ENCODE assay signal across 8 cellular contexts in the genomic region with DNA sequence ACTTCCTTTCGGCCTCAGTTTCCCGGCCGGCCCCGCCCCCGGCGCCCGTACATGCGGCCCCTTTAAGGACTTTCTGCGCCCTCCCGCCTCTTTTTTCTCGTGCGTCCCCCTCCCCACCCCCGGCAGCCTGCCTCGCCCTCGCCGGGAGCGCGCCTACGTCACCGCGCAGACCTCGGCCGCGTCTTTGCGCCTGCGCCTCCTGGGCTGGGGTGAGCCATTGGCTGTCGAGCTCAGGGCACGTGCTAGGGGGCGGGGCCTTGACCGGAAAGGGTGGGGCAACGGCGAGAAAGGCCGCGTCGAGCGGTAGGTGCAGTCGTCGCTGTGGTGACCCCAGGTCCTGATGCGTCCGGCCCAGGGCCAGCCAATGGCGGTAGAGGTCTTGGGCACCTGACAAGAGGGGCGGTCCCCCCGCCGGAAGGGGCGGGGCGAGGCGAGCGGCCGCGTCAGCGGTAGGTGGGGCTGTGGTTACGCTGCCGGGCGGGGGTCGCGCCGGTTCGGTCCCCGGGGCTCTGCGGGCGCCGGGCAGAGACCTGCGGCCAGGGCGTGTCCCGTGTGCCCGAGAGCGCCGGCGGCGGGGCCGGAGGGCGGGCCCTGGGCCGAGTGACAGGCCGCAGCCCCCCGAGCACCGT. TPM values are rescaled to one million over a fixed set of nuclear protein-coding genes. Genes with fewer than 3 reads are reported as not detected.
DNase-seq lines count a peak whose midpoint lies in the region; ATAC-seq, FAIRE-seq and TF ChIP-seq lines count a peak whose summit lies in the region.

A gene with protein sequence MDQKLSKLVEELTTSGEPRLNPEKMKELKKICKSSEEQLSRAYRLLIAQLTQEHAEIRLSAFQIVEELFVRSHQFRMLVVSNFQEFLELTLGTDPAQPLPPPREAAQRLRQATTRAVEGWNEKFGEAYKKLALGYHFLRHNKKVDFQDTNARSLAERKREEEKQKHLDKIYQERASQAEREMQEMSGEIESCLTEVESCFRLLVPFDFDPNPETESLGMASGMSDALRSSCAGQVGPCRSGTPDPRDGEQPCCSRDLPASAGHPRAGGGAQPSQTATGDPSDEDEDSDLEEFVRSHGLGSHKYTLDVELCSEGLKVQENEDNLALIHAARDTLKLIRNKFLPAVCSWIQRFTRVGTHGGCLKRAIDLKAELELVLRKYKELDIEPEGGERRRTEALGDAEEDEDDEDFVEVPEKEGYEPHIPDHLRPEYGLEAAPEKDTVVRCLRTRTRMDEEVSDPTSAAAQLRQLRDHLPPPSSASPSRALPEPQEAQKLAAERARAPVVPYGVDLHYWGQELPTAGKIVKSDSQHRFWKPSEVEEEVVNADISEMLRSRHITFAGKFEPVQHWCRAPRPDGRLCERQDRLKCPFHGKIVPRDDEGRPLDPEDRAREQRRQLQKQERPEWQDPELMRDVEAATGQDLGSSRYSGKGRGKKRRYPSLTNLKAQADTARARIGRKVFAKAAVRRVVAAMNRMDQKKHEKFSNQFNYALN (plus strand): TSS at position 428 of the 629 bp plus-strand sequence. CDS start 884 bp downstream, outside the sequence.

- peak within 1 kb of the TSS; percentile 76 for H3K4me3 ChIP-seq in AG04449 (ENCODE audit: low read depth, low read length)
- H3K4me3 ChIP-seq in WI38 (ENCODE audit: low read depth, low read length) = peak within 1 kb of the TSS; percentile 80
- peak within 1 kb of the TSS; percentile 89 for H3K4me3 ChIP-seq in bronchial epithelial cell (ENCODE audit: low read depth, low read length)
- peak within 1 kb of the TSS; percentile 89 for H3K4me3 ChIP-seq in smooth muscle cell

- peaks cover 8% of the 10 kb centered on the region for H3K4me1 ChIP-seq in smooth muscle cell (ENCODE audit: low read depth)

- peak within 1 kb of the TSS; percentile 87 for H3K9ac ChIP-seq in smooth muscle cell (ENCODE audit: low read depth)

- H3K36me3 ChIP-seq in bronchial epithelial cell (ENCODE audit: control insufficient read depth, insufficient read depth, low read length) = peaks cover 4% of the 10 kb centered on the region
- H3K36me3 ChIP-seq in smooth muscle cell (ENCODE audit: low read depth) = no peaks in the 10 kb centered on the region

- POLR2A ChIA-PET in AG04449 (lab: Yijun Ruan, JAX) = interaction anchor here (1.1 to 2.8 kb wide), 5 partner anchors 15 to 374 kb away, joined by 3 to 16 read pairs (median 4); a partner anchor contains a TSS

- H3K27ac ChIP-seq in smooth muscle cell (ENCODE audit: low read depth) = peak within 1 kb of the TSS; percentile 94

- WGBS in smooth muscle cell (ENCODE audit: low lambda C conversion rate) = 4% methylated on average over 30 of the region's 76 CpGs

- FAIRE-seq in bronchial epithelial cell (lab: Jason Lieb, UNC) = peak; percentile 13

- peak within 1 kb of the TSS; percentile 57 for H2AFZ ChIP-seq in smooth muscle cell (ENCODE audit: low read depth)

- ATAC-seq in GM18907 (IDR thresholded peaks at IDR 0.05; ENCODE audit: unreplicated experiment) = peak; percentile 94
- peak; percentile 94 for ATAC-seq in HG03159 (IDR thresholded peaks at IDR 0.05; ENCODE audit: unreplicated experiment)

- H3K79me2 ChIP-seq in smooth muscle cell (ENCODE audit: low read depth) = peaks cover 23% of the 10 kb centered on the region

- DNase-seq in AG04449 (ENCODE audit: low read depth, low spot score) (peak; percentile 97), NCI-H2227 treated with DMSO at 0.1 percent for 48 hours (lab: John Stamatoyannopoulos, UW) (peak; percentile 92), bronchial epithelial cell (ENCODE audit: low read depth) (peak; percentile 96), iPS-NIHi7 (ENCODE audit: extremely low spot score) (peak; percentile 100), smooth muscle cell (lab: John Stamatoyannopoulos, UW; ENCODE audit: unreplicated experiment) (peak; percentile 99)

- CTCF ChIA-PET in AG04449 (lab: Yijun Ruan, JAX) = interaction anchor here (1.0 to 5.1 kb wide), 6 partner anchors 12 to 216 kb away, joined by 3 to 55 read pairs (median 4); no protein-coding TSS in a partner anchor

- no peaks in the 10 kb centered on the region for H4K20me1 ChIP-seq in smooth muscle cell (ENCODE audit: low read depth)

- peak within 1 kb of the TSS; percentile 93 for H3K4me2 ChIP-seq in smooth muscle cell

- TF ChIP-seq CTCF in AG04449 (IDR thresholded peaks at IDR 0.05; ENCODE audit: insufficient read depth, low read length, missing control alignments) (no peak), WI38 (IDR thresholded peaks at IDR 0.05; ENCODE audit: low read depth, low read length) (no peak), bronchial epithelial cell (IDR thresholded peaks at IDR 0.05; ENCODE audit: insufficient read depth, low read length, severe bottlenecking) (no peak), smooth muscle cell (IDR thresholded peaks at IDR 0.05; ENCODE audit: borderline replicate concordance, insufficient read depth, poor library complexity, severe bottlenecking) (no peak)

- peaks cover 5% of the 10 kb centered on the region for H3F3A ChIP-seq in smooth muscle cell (ENCODE audit: low read depth)

- H3K27me3 ChIP-seq in bronchial epithelial cell (ENCODE audit: control insufficient read depth, insufficient read depth, low read length) (no peaks in the 10 kb centered on the region), smooth muscle cell (ENCODE audit: low read depth) (no peaks in the 10 kb centered on the region)

- H3K9me3 ChIP-seq in smooth muscle cell (replicated peaks; ENCODE audit: low read depth) = no peaks in the 10 kb centered on the region

RNA-seq across cellular contexts. Expression of the gene that starts here (rescaled TPM):
- 6.9 and 8.2 TPM in 2 replicates for total RNA-seq in bronchial epithelial cell
- 6.6 and 9.0 TPM in 2 replicates for total RNA-seq in smooth muscle cell
- polyA plus RNA-seq in smooth muscle cell = 13.0 and 14.9 TPM in 2 replicates

Comparison
In these comparisons a context has a peak if more than half of its experiments do, and no peak if none do; other contexts are left out.
1. Peak in every context shown above with its lines: DNase-seq, ATAC-seq, H3K4me3 ChIP-seq and H3K27ac ChIP-seq.